ENCODE assay signal across 13 cellular contexts in the genomic region with DNA sequence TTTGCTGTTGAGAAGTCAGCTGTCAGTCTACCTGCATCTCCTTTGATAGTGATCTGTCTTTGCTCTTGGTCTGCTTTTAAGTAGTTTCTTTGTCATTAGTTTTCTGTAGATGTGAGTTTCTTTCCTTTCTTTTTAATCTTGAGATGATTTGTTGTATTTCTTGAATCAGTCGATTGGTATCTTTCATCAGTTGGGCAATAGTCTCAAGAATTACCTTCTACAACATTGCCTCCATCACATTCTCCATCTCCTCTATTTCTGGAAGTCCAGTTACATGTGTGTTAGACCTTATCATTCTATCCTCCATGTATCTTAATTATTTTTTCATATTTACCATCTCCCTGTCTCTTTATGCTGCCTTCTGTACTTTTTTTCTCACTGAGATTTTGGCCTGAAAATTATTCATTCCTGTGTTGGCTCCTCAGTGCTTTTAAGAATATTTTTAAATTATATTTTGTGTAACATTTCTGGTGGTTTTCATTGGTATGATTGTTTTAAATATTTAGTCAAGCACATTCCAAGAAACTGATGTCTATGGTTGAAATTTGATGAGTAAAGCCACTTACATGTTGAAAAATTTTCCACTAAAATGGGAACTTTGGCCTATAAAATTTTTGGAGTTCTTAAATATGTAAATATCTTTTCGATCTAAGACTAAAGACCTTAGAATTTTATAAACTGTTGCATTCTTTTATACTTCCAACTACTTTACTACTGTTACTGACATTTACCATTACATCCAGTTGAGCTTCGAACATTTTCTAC.
"Had no signal": no experiment of that assay in that cellular context is flagged by ENCODE, and none has a peak within 500 bp of the region (broad histone marks: within the 10 kb centered on the region; RNA-seq: fewer than 3 reads in every experiment).

No MANE protein-coding gene starts in this region.

- DNase-seq: activated CD4-positive, alpha-beta T cell treated with anti-CD3 and anti-CD28 coated beads for 36 hours; activated CD4-positive, alpha-beta T cell treated with anti-CD3 and anti-CD28 coated beads, Interleukin-2, amount 50 U/mL, for 48 hours; activated gamma-delta T cell; adrenal gland; gastrocnemius medialis; left cardiac atrium; mesendoderm; naive thymus-derived CD4-positive, alpha-beta T cell; stimulated activated CD4-positive, alpha-beta T cell treated with anti-CD3 and anti-CD28 coated beads, Interleukin-12 subunit alpha, Interleukin-12 subunit beta, amount 100 ng/mL, for 4 hours; stimulated activated CD4-positive, alpha-beta T cell treated with anti-CD3 and anti-CD28 coated beads, Interleukin-1b, Interleukin-23, amount 100 ng/mL, for 48 hours; stimulated activated CD8-positive, alpha-beta memory T cell treated with anti-CD3 and anti-CD28 coated beads, Interleukin-4, amount 100 ng/mL, for 48 hours; stimulated activated naive CD4-positive, alpha-beta T cell; thyroid gland had no signal

- ATAC-seq: activated CD4-positive, alpha-beta T cell treated with anti-CD3 and anti-CD28 coated beads for 36 hours; gastrocnemius medialis; left cardiac atrium; naive thymus-derived CD4-positive, alpha-beta T cell had no signal
